ENCODE assay signal across 23 cellular contexts in genomic region chr10:654647-654996, GRCh38. TPM values are rescaled to one million over a fixed set of nuclear protein-coding genes. Genes with fewer than 3 reads are reported as not detected.
DNase-seq lines count a peak whose midpoint lies in the region; ATAC-seq, FAIRE-seq and TF ChIP-seq lines count a peak whose summit lies in the region.
"Had no signal": no experiment of that assay in that cellular context is flagged by ENCODE, and none has a peak within 500 bp of the region (broad histone marks: within the 10 kb centered on the region; RNA-seq: fewer than 3 reads in every experiment).

No MANE protein-coding gene starts in this region.

- peaks cover 0 to 28% of the 10 kb centered on the region in 2 experiments; a peak in 3 of 5 replicates for H3K27me3 ChIP-seq in K562 (ENCODE audit: control insufficient read depth in 2 of 2, insufficient read depth in 2 of 2, low read length in 2 of 2)
- no peaks in the 10 kb centered on the region for H3K27me3 ChIP-seq in hepatocyte
- no peaks in the 10 kb centered on the region for H3K27me3 ChIP-seq in sigmoid colon
- peaks cover 25% of the 10 kb centered on the region for H3K27me3 ChIP-seq in PC-9 (ENCODE audit: insufficient read depth, low read depth)
- H3K27me3 ChIP-seq in Caco-2 (replicated peaks; ENCODE audit: control insufficient read depth, insufficient read depth, low read length): no peaks in the 10 kb centered on the region
- H3K27me3 ChIP-seq: BE2C, SJCRH30, thyroid gland had no signal

- H3K9me2 ChIP-seq in hepatocyte (replicated peaks; ENCODE audit: insufficient read depth) (no peaks in the 10 kb centered on the region), PC-9 (ENCODE audit: insufficient read depth) (no peaks in the 10 kb centered on the region)

- DNase-seq in K562 (ENCODE audit: extremely low read depth in 1 of 4, low spot score in 3 of 4): no peak
- DNase-seq in hepatocyte (ENCODE audit: low spot score): no peak
- DNase-seq in sigmoid colon: no peak
- DNase-seq in activated CD4-positive, alpha-beta memory T cell treated with anti-CD3 and anti-CD28 coated beads for 36 hours: no peak
- DNase-seq in PC-9: no peak
- DNase-seq in Caco-2: no peak
- DNase-seq in activated gamma-delta T cell (lab: John Stamatoyannopoulos, UW): no peak
- DNase-seq: activated naive CD8-positive, alpha-beta T cell treated with anti-CD3 and anti-CD28 coated beads for 36 hours; activated T-cell treated with anti-CD3 and anti-CD28 coated beads for 4 hours; BE2C; NCI-H1417 treated with DMSO at 0.1 percent for 48 hours; NCI-H2081 treated with DMSO at 0.1 percent for 48 hours; NCI-H345; NCI-H748 treated with DMSO at 0.1 percent for 48 hours; SJCRH30; stimulated activated CD4-positive, alpha-beta T cell treated with anti-CD3 and anti-CD28 coated beads, Interleukin-15, amount 100 ng/mL, for 24 hours; stimulated activated naive CD4-positive, alpha-beta T cell; thyroid gland had no signal

- no peaks in the 10 kb centered on the region for H3K4me1 Mint-ChIP-seq in activated CD4-positive, alpha-beta memory T cell treated with anti-CD3 and anti-CD28 coated beads for 36 hours (ENCODE audit: low read depth)
- peaks cover 17% of the 10 kb centered on the region for H3K4me1 Mint-ChIP-seq in Caco-2 (ENCODE audit: low read depth, unreplicated experiment)

- peaks cover 12% of the 10 kb centered on the region for H3K4me1 ChIP-seq in HEK293 (ENCODE audit: control insufficient read depth, insufficient read depth, low read length)
- H3K4me1 ChIP-seq in K562 (replicated peaks in 1 of 2; ENCODE audit: control insufficient read depth in 2 of 2, insufficient read depth in 2 of 2, low read length in 2 of 2): no peaks in the 10 kb centered on the region
- peaks cover 30% of the 10 kb centered on the region for H3K4me1 ChIP-seq in hepatocyte (ENCODE audit: insufficient read depth)
- peaks cover 0 to 78% (median 67%) of the 10 kb centered on the region in 4 donors for H3K4me1 ChIP-seq in sigmoid colon
- no peaks in the 10 kb centered on the region for H3K4me1 ChIP-seq in PC-9 (replicated peaks; ENCODE audit: insufficient read depth)
- H3K4me1 ChIP-seq in Caco-2: peaks cover 21% of the 10 kb centered on the region
- H3K4me1 ChIP-seq: BE2C, HAP-1, SJCRH30 had no signal

- intact Hi-C loops in K562 (cut with micrococcal nuclease) (no loop called here), sigmoid colon (cut with DNase I) (loop anchor here (5.0 kb wide), 1 partner anchor 33 kb away; the partner anchor contains the start of gene DIP2C), PC-9 (cut with micrococcal nuclease; ENCODE audit: unreplicated experiment) (no loop called here), Caco-2 (cut with micrococcal nuclease; ENCODE audit: unreplicated experiment) (no loop called here)
- intact Hi-C loops in activated CD4-positive, alpha-beta memory T cell treated with anti-CD3 and anti-CD28 coated beads for 36 hours (cut with micrococcal nuclease): no loop called here

- H3K9me3 ChIP-seq in HEK293 (ENCODE audit: control insufficient read depth, insufficient read depth, low read depth, low read length) (no peaks in the 10 kb centered on the region), K562 (replicated peaks; ENCODE audit: control insufficient read depth, insufficient read depth, low read depth, low read length) (no peaks in the 10 kb centered on the region), hepatocyte (ENCODE audit: low read depth) (no peaks in the 10 kb centered on the region), sigmoid colon (no peaks in the 10 kb centered on the region), PC-9 (ENCODE audit: insufficient read depth, low read depth) (no peaks in the 10 kb centered on the region), Caco-2 (no peaks in the 10 kb centered on the region)
- H3K9me3 ChIP-seq: BE2C, HAP-1, mucosa of descending colon, SJCRH30, thyroid gland had no signal

- no TSS peak for BruUV-seq in K562 (replicated peaks; lab: Mats Ljungman, UMichigan)
- BruUV-seq in PC-9 (replicated peaks; lab: Mats Ljungman, UMichigan): no TSS peak
- BruUV-seq in Caco-2 (replicated peaks; lab: Mats Ljungman, UMichigan): no TSS peak

- no peak for TF ChIP-seq RAD21 in K562 (CRISPR knock-in tag; conservative IDR thresholded peaks at IDR 0.05 in 1 of 2, IDR thresholded peaks at IDR 0.05 in 1 of 2)

- H3K4me3 ChIP-seq in HEK293 (ENCODE audit: low read depth, low read length) (no peak overlapping the region), K562 (no peak overlapping the region), hepatocyte (no peak overlapping the region), sigmoid colon (no peak overlapping the region), PC-9 (no peak overlapping the region), Caco-2 (ENCODE audit: low read depth, low read length) (no peak overlapping the region)
- H3K4me3 ChIP-seq: HAP-1, mucosa of descending colon, SJCRH30, thyroid gland had no signal

- CTCF ChIA-PET in HEK293 (lab: Yijun Ruan, JAX) (interaction anchor here (0.6 kb wide), 1 partner anchor 25 kb away, joined by 3 read pairs; no protein-coding TSS in a partner anchor), K562 (lab: Yijun Ruan, JAX; ENCODE audit: low intra/inter-chr PET ratio) (no interaction called here), PC-9 (lab: Charles Lee) (no interaction called here), Caco-2 (lab: Charles Lee) (no interaction called here)
- CTCF ChIA-PET in activated CD4-positive, alpha-beta memory T cell treated with anti-CD3 and anti-CD28 coated beads for 36 hours (lab: Charles Lee): no interaction called here

- H3K36me3 ChIP-seq in HEK293 (ENCODE audit: control insufficient read depth in 2 of 2, insufficient read depth in 1 of 2, low read length in 2 of 2) (no peaks in the 10 kb centered on the region; a peak in 1 of 3 replicates), K562 (ENCODE audit: control insufficient read depth, insufficient read depth, low read length) (no peaks in the 10 kb centered on the region), hepatocyte (replicated peaks; ENCODE audit: insufficient read depth, low read depth) (no peaks in the 10 kb centered on the region), sigmoid colon (no peaks in the 10 kb centered on the region), PC-9 (ENCODE audit: low read depth) (no peaks in the 10 kb centered on the region), Caco-2 (ENCODE audit: control insufficient read depth, insufficient read depth, low read length) (no peaks in the 10 kb centered on the region)
- H3K36me3 ChIP-seq: BE2C, HAP-1, SJCRH30, thyroid gland had no signal

- WGBS in K562 (ENCODE audit: insufficient coverage, low coverage, missing lambda C conversion rate): 9% methylated on average over 6 of the region's 6 CpGs
- 89% methylated on average over 6 of the region's 6 CpGs for WGBS in hepatocyte (ENCODE audit: low lambda C conversion rate, missing lambda C conversion rate)
- 76 to 86% methylated on average over 6 of the region's 6 CpGs for WGBS in sigmoid colon, 2 donors

- no peaks in the 10 kb centered on the region for H3K9me3 Mint-ChIP-seq in activated CD4-positive, alpha-beta memory T cell treated with anti-CD3 and anti-CD28 coated beads for 36 hours
- H3K9me3 Mint-ChIP-seq in Caco-2 (ENCODE audit: unreplicated experiment): no peaks in the 10 kb centered on the region
- H3K9me3 Mint-ChIP-seq: activated naive CD8-positive, alpha-beta T cell treated with anti-CD3 and anti-CD28 coated beads for 36 hours; neural crest cell had no signal

- peak; percentile 48; the same call in 2 of the 3 replicates for ATAC-seq in K562

- H3K27me3 Mint-ChIP-seq in activated CD4-positive, alpha-beta memory T cell treated with anti-CD3 and anti-CD28 coated beads for 36 hours: peaks cover 4% of the 10 kb centered on the region
- no peaks in the 10 kb centered on the region for H3K27me3 Mint-ChIP-seq in Caco-2 (ENCODE audit: insufficient read depth, unreplicated experiment)

- H2AFZ ChIP-seq in K562 (ENCODE audit: low read depth, low read length) (no peak overlapping the region), hepatocyte (no peak overlapping the region), PC-9 (no peak overlapping the region)

- H4K20me1 ChIP-seq in K562 (replicated peaks; ENCODE audit: control insufficient read depth, insufficient read depth, low read length): no peaks in the 10 kb centered on the region
- peaks cover 65% of the 10 kb centered on the region for H4K20me1 ChIP-seq in hepatocyte (ENCODE audit: insufficient read depth, poor library complexity, severe bottlenecking)
- H4K20me1 ChIP-seq in PC-9 (ENCODE audit: insufficient read depth): no peaks in the 10 kb centered on the region

- H3K79me2 ChIP-seq in K562 (ENCODE audit: control insufficient read depth, insufficient read depth, low read length) (no peaks in the 10 kb centered on the region), hepatocyte (peaks cover 72% of the 10 kb centered on the region), PC-9 (ENCODE audit: low read depth) (no peaks in the 10 kb centered on the region)

- in situ Hi-C loops in K562 (cut with MboI): no loop called here

- H3K27ac Mint-ChIP-seq in activated CD4-positive, alpha-beta memory T cell treated with anti-CD3 and anti-CD28 coated beads for 36 hours: no peak overlapping the region
- no peak overlapping the region for H3K27ac Mint-ChIP-seq in Caco-2 (ENCODE audit: unreplicated experiment)
- H3K27ac Mint-ChIP-seq: activated naive CD8-positive, alpha-beta T cell treated with anti-CD3 and anti-CD28 coated beads for 36 hours had no signal

- TF ChIP-seq CTCF in HEK293 (tag by site-specific recombination; IDR thresholded peaks at IDR 0.05) (no peak), K562 (IDR thresholded peaks at IDR 0.05 in 2 of 3, conservative IDR thresholded peaks at IDR 0.05 in 1 of 3; ENCODE audit: insufficient read depth in 2 of 3, low read depth in 1 of 3, low read length in 3 of 3) (no peak), hepatocyte (IDR thresholded peaks at IDR 0.05; ENCODE audit: poor library complexity) (no peak), sigmoid colon (IDR thresholded peaks at IDR 0.05) (no peak), PC-9 (conservative IDR thresholded peaks at IDR 0.05) (no peak), Caco-2 (IDR thresholded peaks at IDR 0.05; ENCODE audit: insufficient read depth in 1 of 2, low read depth in 1 of 2, low read length in 1 of 2, severe bottlenecking in 1 of 2, unreplicated experiment in 1 of 2) (no peak)

- POLR2A ChIA-PET in HEK293 (lab: Yijun Ruan, JAX) (no interaction called here), K562 (lab: Yijun Ruan, JAX) (no interaction called here), PC-9 (lab: Charles Lee; ENCODE audit: unreplicated experiment) (no interaction called here), Caco-2 (lab: Charles Lee) (no interaction called here)
- POLR2A ChIA-PET in activated CD4-positive, alpha-beta memory T cell treated with anti-CD3 and anti-CD28 coated beads for 36 hours (lab: Charles Lee): no interaction called here

- H3K9ac ChIP-seq in K562 (ENCODE audit: insufficient read depth in 1 of 2, low read depth in 2 of 2, low read length in 2 of 2): no peak overlapping the region

- TF ChIP-seq POLR2A in K562 (conservative IDR thresholded peaks at IDR 0.05) (no peak), sigmoid colon (IDR thresholded peaks at IDR 0.05) (no peak)

- no peaks in the 10 kb centered on the region for H3K9me1 ChIP-seq in K562 (ENCODE audit: control insufficient read depth, insufficient read depth, low read length)

- no peak for TF ChIP-seq EP300 in K562 (IDR thresholded peaks at IDR 0.05; ENCODE audit: low read length)
- no peak for TF ChIP-seq EP300 in sigmoid colon (IDR thresholded peaks at IDR 0.05)

- no peak for FAIRE-seq in K562 (lab: Jason Lieb, UNC)
- FAIRE-seq: G401.6 had no signal

- no peak overlapping the region for H3K27ac ChIP-seq in HEK293 (ENCODE audit: extremely low read depth, low read depth, low read length)
- no peak overlapping the region for H3K27ac ChIP-seq in K562 (ENCODE audit: extremely low read depth, low read depth, low read length)
- H3K27ac ChIP-seq in hepatocyte: peak overlapping the region; percentile 85
- peak overlapping the region in 3 of 4 donors; percentile 89 to 96 (median 89) for H3K27ac ChIP-seq in sigmoid colon
- no peak overlapping the region for H3K27ac ChIP-seq in PC-9
- H3K27ac ChIP-seq: SJCRH30, thyroid gland had no signal

- H3K4me2 ChIP-seq in K562 (ENCODE audit: insufficient read depth, low read length) (no peak overlapping the region), hepatocyte (peak overlapping the region; percentile 67), PC-9 (no peak overlapping the region)

- H3K36me3 Mint-ChIP-seq in activated CD4-positive, alpha-beta memory T cell treated with anti-CD3 and anti-CD28 coated beads for 36 hours: no peaks in the 10 kb centered on the region
- peaks cover 18% of the 10 kb centered on the region for H3K36me3 Mint-ChIP-seq in Caco-2 (ENCODE audit: insufficient read depth, unreplicated experiment)
- H3K36me3 Mint-ChIP-seq: activated naive CD8-positive, alpha-beta T cell treated with anti-CD3 and anti-CD28 coated beads for 36 hours had no signal

- no peaks in the 10 kb centered on the region for H3F3A ChIP-seq in PC-9 (ENCODE audit: insufficient read depth, low read depth)

- no peak overlapping the region for H3K4me3 Mint-ChIP-seq in activated CD4-positive, alpha-beta memory T cell treated with anti-CD3 and anti-CD28 coated beads for 36 hours
- no peak overlapping the region for H3K4me3 Mint-ChIP-seq in Caco-2 (ENCODE audit: unreplicated experiment)
- H3K4me3 Mint-ChIP-seq: activated naive CD8-positive, alpha-beta T cell treated with anti-CD3 and anti-CD28 coated beads for 36 hours; neural crest cell had no signal

RNA-seq across cellular contexts. Expression of gene DIP2C, which starts 34.8 kb away (rescaled TPM):
- total RNA-seq in K562 (2011; cell fraction: chromatin; rRNA removed; ENCODE audit: low replicate concordance): not detected in 2 replicates
- total RNA-seq in K562 (2011; cell fraction: nucleolus; rRNA removed): not detected in 2 replicates
- not detected in 2 replicates for total RNA-seq in K562 (2011; cell fraction: nucleoplasm; rRNA removed)
- total RNA-seq in K562 (2014; rRNA removed): not detected in 2 replicates
- not detected in 2 replicates for total RNA-seq in K562 (2014; rRNA removed; fragmentation: Illumina TruSeq; extraction: Trizol)
- not detected in 2 replicates for total RNA-seq in K562 (2015; rRNA removed; fragmentation: Illumina TruSeq; extraction: Trizol)
- 0.09 TPM in 1 of 2 replicates, not detected in the other for total RNA-seq in K562 (2021)
- not detected in 2 replicates for polyA plus RNA-seq in K562 (2011; rRNA removed)
- polyA plus RNA-seq in K562 (2011; cell fraction: cytosol; rRNA removed): not detected in 2 replicates
- not detected in 2 replicates for polyA plus RNA-seq in K562 (2011; cell fraction: nucleus; rRNA removed)
- 0.01 and 0.03 TPM in 2 replicates for polyA plus RNA-seq in K562 (2012)
- not detected in 2 replicates for polyA plus RNA-seq in K562 (2014; fragmentation: Illumina TruSeq; extraction: Trizol)
- polyA plus RNA-seq in K562 (2014; fragmentation: Nextera tagmentation; extraction: Ambion mirVana): under 1 TPM in 1 of 2 experiments, not detected in 1; 0.01 TPM
- polyA plus RNA-seq in K562 (2014; rRNA removed): not detected in 2 replicates
- polyA minus RNA-seq in K562 (2011; rRNA and poly(A)+ RNA removed): not detected in 2 replicates
- polyA minus RNA-seq in K562 (2011; cell fraction: cytosol; rRNA and poly(A)+ RNA removed): not detected in 2 replicates
- polyA minus RNA-seq in K562 (2011; cell fraction: nucleus; rRNA and poly(A)+ RNA removed): not detected in 2 replicates
- 9.9 and 12.8 TPM in 2 replicates for total RNA-seq in hepatocyte
- polyA plus RNA-seq in hepatocyte: 11.1 and 13.2 TPM in 2 replicates
- total RNA-seq in sigmoid colon: 10 to 100 TPM; 42.1 to 67.9 (median 50.3) TPM
- 1 to 10 TPM; 1.8 to 5.5 (median 3.0) TPM for polyA plus RNA-seq in sigmoid colon
- under 1 TPM; 0.62 to 0.80 TPM for total RNA-seq in activated CD4-positive, alpha-beta memory T cell treated with anti-CD3 and anti-CD28 coated beads for 36 hours
- 0.83 and 1.1 TPM in 2 replicates for total RNA-seq in PC-9 (2021)
- 11.2 and 11.4 TPM in 2 replicates for total RNA-seq in Caco-2 (2022)

Comparison
In these comparisons a context has a peak if more than half of its experiments do, and no peak if none do; other contexts are left out.
1. H3K27ac ChIP-seq: peak in hepatocyte (single experiment) and sigmoid colon (3 of 4); none in HEK293 (single experiment), K562 (single experiment) and PC-9 (single experiment).
2. Of the 44 proteins assayed by ChIP-seq in both K562 and HEK293: peak only in K562: none; only in HEK293: KLF1; in both: none; in neither: 43.